8 cellular contexts compared by ENCODE assay signal in genomic region chr1:207805841-207806421, GRCh38. TPM values are rescaled to one million over a fixed set of nuclear protein-coding genes. Genes with fewer than 3 reads are reported as not detected.
DNase-seq lines count a peak whose midpoint lies in the region; ATAC-seq and TF ChIP-seq lines count a peak whose summit lies in the region.

No MANE protein-coding gene starts in this region.

- in situ Hi-C loops in G401 (cut with HindIII; ENCODE audit: low sequenced_read_pairs) = no loop called here

- H3K36me3 Mint-ChIP-seq in activated naive CD4-positive, alpha-beta T cell treated with anti-CD3 and anti-CD28 coated beads, Interleukin-2, amount 50 U/mL, for 72 hours = peaks cover 0 to 5% of the 10 kb centered on the region in 2 donors

- POLR2A ChIA-PET in GM10248 (lab: Yijun Ruan, JAX) = no interaction called here

- no peak for TF ChIP-seq POLR2A in sigmoid colon (IDR thresholded peaks at IDR 0.05)

- peaks cover 0 to 76% (median 68%) of the 10 kb centered on the region in 4 donors for H3K4me1 ChIP-seq in sigmoid colon

- peak in 1 of 4 donors; percentile 29 for TF ChIP-seq EP300 in sigmoid colon (IDR thresholded peaks at IDR 0.05)

- TF ChIP-seq CTCF in sigmoid colon (IDR thresholded peaks at IDR 0.05) (no peak), GM10248 (IDR thresholded peaks at IDR 0.05; ENCODE audit: control extremely low read depth, extremely low read depth, low read depth, missing control alignments) (no peak)

- CTCF ChIA-PET in GM10248 (lab: Yijun Ruan, JAX) = interaction anchor here (1.2 to 2.8 kb wide), 6 partner anchors 9 to 91 kb away, joined by 3 to 28 read pairs (median 4); no protein-coding TSS in a partner anchor

- DNase-seq in G401 (ENCODE audit: low spot score) (peak; percentile 62), Right ventricle myocardium inferior (ENCODE audit: missing footprints) (peak; percentile 85), sigmoid colon (peak; percentile 96), GM10248 (ENCODE audit: extremely low spot score) (no peak)
- DNase-seq in activated naive CD4-positive, alpha-beta T cell treated with anti-CD3 and anti-CD28 coated beads, Interleukin-2, amount 50 U/mL, for 72 hours (ENCODE audit: low spot score in 2 of 2) = no peak
- DNase-seq in activated CD8-positive, alpha-beta memory T cell treated with anti-CD3 and anti-CD28 coated beads, Interleukin-2, amount 50 U/mL, for 48 hours = no peak
- no peak for DNase-seq in stimulated activated naive CD8-positive, alpha-beta T cell treated with anti-CD3 and anti-CD28 coated beads, Interleukin-15, amount 100 ng/mL, for 72 hours

- WGBS in sigmoid colon, 2 donors = 75 to 77% methylated on average over 5 of the region's 5 CpGs

- peak overlapping the region; percentile 77 to 99 (median 82) for H3K27ac ChIP-seq in sigmoid colon

- H3K4me3 Mint-ChIP-seq in stimulated activated naive CD8-positive, alpha-beta T cell treated with anti-CD3 and anti-CD28 coated beads, Interleukin-15, amount 100 ng/mL, for 72 hours = no peak overlapping the region

- H3K9me3 ChIP-seq in sigmoid colon = no peaks in the 10 kb centered on the region

- intact Hi-C loops in Right ventricle myocardium inferior (cut with DNase I) = no loop called here
- intact Hi-C loops in sigmoid colon (cut with DNase I) = loop anchor here (5.0 kb wide), 1 partner anchor 156 kb away; no protein-coding TSS in a partner anchor

- no peak overlapping the region for H3K4me3 ChIP-seq in sigmoid colon

- no peak for ATAC-seq in activated naive CD4-positive, alpha-beta T cell treated with anti-CD3 and anti-CD28 coated beads, Interleukin-2, amount 50 U/mL, for 72 hours
- ATAC-seq in Right ventricle myocardium inferior (peak; percentile 85), GM18909 (IDR thresholded peaks at IDR 0.05; ENCODE audit: poor library complexity, unreplicated experiment) (no peak)
- no peak for ATAC-seq in stimulated activated naive CD8-positive, alpha-beta T cell treated with anti-CD3 and anti-CD28 coated beads, Interleukin-15, amount 100 ng/mL, for 72 hours

- H3K27ac Mint-ChIP-seq in activated naive CD4-positive, alpha-beta T cell treated with anti-CD3 and anti-CD28 coated beads, Interleukin-2, amount 50 U/mL, for 72 hours = peak overlapping the region; percentile 84 to 92
- H3K27ac Mint-ChIP-seq in stimulated activated naive CD8-positive, alpha-beta T cell treated with anti-CD3 and anti-CD28 coated beads, Interleukin-15, amount 100 ng/mL, for 72 hours = peak overlapping the region in 1 of 2 donors; percentile 87

- H3K27me3 Mint-ChIP-seq in stimulated activated naive CD8-positive, alpha-beta T cell treated with anti-CD3 and anti-CD28 coated beads, Interleukin-15, amount 100 ng/mL, for 72 hours = no peaks in the 10 kb centered on the region

- H3K9me3 Mint-ChIP-seq in activated naive CD4-positive, alpha-beta T cell treated with anti-CD3 and anti-CD28 coated beads, Interleukin-2, amount 50 U/mL, for 72 hours = no peaks in the 10 kb centered on the region
- H3K9me3 Mint-ChIP-seq in stimulated activated naive CD8-positive, alpha-beta T cell treated with anti-CD3 and anti-CD28 coated beads, Interleukin-15, amount 100 ng/mL, for 72 hours = no peaks in the 10 kb centered on the region

- H3K4me1 Mint-ChIP-seq in stimulated activated naive CD8-positive, alpha-beta T cell treated with anti-CD3 and anti-CD28 coated beads, Interleukin-15, amount 100 ng/mL, for 72 hours = peaks cover 52% of the 10 kb centered on the region

- H3K27me3 ChIP-seq in sigmoid colon = no peaks in the 10 kb centered on the region

- H3K36me3 ChIP-seq in sigmoid colon = peaks cover 42 to 100% (median 87%) of the 10 kb centered on the region in 4 donors

RNA-seq across cellular contexts. Expression of gene CD46, which starts 54.1 kb away (rescaled TPM):
- total RNA-seq in G401 (2014; rRNA removed; shearing (Covaris generic)) = 48.7 and 54.9 TPM in 2 replicates
- 10 to 100 TPM; 77.5 to 92.0 TPM for total RNA-seq in activated naive CD4-positive, alpha-beta T cell treated with anti-CD3 and anti-CD28 coated beads, Interleukin-2, amount 50 U/mL, for 72 hours
- total RNA-seq in Right ventricle myocardium inferior (95.7 TPM), sigmoid colon (100 to 1,000 TPM; 104 to 143 (median 113) TPM)
- polyA plus RNA-seq in sigmoid colon = 10 to 100 TPM; 18.6 to 94.9 (median 34.2) TPM

Comparison
In these comparisons a context has a peak if more than half of its experiments do, and no peak if none do; other contexts are left out.
1. DNase-seq: peak in G401 (single experiment), Right ventricle myocardium inferior (single experiment) and sigmoid colon (single experiment); none in activated naive CD4-positive, alpha-beta T cell treated with anti-CD3 and anti-CD28 coated beads, Interleukin-2, amount 50 U/mL, for 72 hours (0 of 2), activated CD8-positive, alpha-beta memory T cell treated with anti-CD3 and anti-CD28 coated beads, Interleukin-2, amount 50 U/mL, for 48 hours (single experiment), GM10248 (single experiment) and stimulated activated naive CD8-positive, alpha-beta T cell treated with anti-CD3 and anti-CD28 coated beads, Interleukin-15, amount 100 ng/mL, for 72 hours (0 of 2).